In the genomic region with DNA sequence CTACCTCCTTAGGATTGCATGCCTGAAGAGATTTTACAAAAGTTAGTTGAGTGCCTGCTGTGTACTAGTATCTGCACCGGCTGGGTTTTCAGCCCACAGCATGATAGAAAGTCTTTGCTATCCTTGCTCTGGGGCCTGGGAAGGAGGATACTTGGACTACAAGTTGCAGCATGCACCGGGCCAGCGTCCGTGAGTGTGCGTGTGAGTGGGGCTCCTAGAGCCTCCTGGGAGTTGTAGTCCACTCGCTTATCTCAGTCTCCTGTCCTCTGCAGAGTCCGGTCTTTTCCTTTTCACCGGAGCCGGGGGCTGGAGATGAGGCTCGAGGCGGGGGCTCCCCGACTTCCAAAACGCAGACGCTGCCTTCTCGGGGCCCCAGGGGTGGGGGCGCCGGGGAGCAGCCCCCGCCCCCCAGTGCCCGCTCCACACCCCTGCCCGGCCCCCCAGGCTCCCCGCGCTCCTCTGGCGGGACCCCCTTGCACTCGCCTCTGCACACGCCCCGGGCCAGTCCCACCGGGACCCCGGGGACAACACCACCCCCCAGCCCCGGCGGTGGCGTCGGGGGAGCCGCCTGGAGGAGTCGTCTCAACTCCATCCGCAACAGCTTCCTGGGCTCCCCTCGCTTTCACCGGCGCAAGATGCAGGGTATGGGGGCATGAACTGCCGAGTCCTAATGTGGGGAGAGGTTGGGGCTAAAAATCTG, we compare ENCODE assay signal across 8 cellular contexts. TPM values are rescaled to one million over a fixed set of nuclear protein-coding genes. Genes with fewer than 3 reads are reported as not detected.
DNase-seq lines count a peak whose midpoint lies in the region; ATAC-seq and TF ChIP-seq lines count a peak whose summit lies in the region.

No MANE protein-coding gene starts in this region.

- DNase-seq in NCI-H1105 treated with DMSO at 0.1 percent for 48 hours (lab: John Stamatoyannopoulos, UW) = peak; percentile 4
- DNase-seq in NCI-H1105 (lab: John Stamatoyannopoulos, UW) = no peak
- peak; percentile 16 for DNase-seq in HCEC 1CT
- DNase-seq in left kidney (ENCODE audit: low read depth, low spot score) = peak; percentile 72
- DNase-seq in type B pancreatic cell (ENCODE audit: extremely low spot score, unreplicated experiment) = no peak
- no peak for DNase-seq in inferior parietal cortex (ENCODE audit: extremely low spot score)

- H3K4me3 Mint-ChIP-seq in type B pancreatic cell = no peak overlapping the region

- ATAC-seq in SK-N-SH treated with all-trans-retinoic acid at 6 μM for 48 hours (peak; percentile 61), GM19395 (IDR thresholded peaks at IDR 0.05; ENCODE audit: unreplicated experiment) (no peak)

- no peaks in the 10 kb centered on the region for H3K27me3 Mint-ChIP-seq in type B pancreatic cell

- TF ChIP-seq CTCF in type B pancreatic cell (conservative IDR thresholded peaks at IDR 0.05) = no peak

- H3K9me3 Mint-ChIP-seq in type B pancreatic cell = no peaks in the 10 kb centered on the region

- H3K4me1 Mint-ChIP-seq in type B pancreatic cell (ENCODE audit: unreplicated experiment) = peaks cover 5% of the 10 kb centered on the region

- peaks cover 8% of the 10 kb centered on the region for H3K36me3 Mint-ChIP-seq in type B pancreatic cell

- H3K27ac Mint-ChIP-seq in type B pancreatic cell = no peak overlapping the region

TF ChIP-seq in SK-N-SH treated with all-trans-retinoic acid at 6 μM for 48 hours, 23 proteins besides CTCF, POLR2A, EP300 and RAD21:
- TF ChIP-seq SNAI2 (CRISPR knock-in tag; IDR thresholded peaks at IDR 0.05) (no peak), RARB (CRISPR knock-in tag; IDR thresholded peaks at IDR 0.05) (no peak), ESRRG (CRISPR knock-in tag; IDR thresholded peaks at IDR 0.05) (no peak), ZC3H10 (CRISPR knock-in tag; IDR thresholded peaks at IDR 0.05) (no peak), ZFP30 (CRISPR knock-in tag; IDR thresholded peaks at IDR 0.05) (no peak), CSDC2 (CRISPR knock-in tag; IDR thresholded peaks at IDR 0.05) (no peak), ZNF8 (CRISPR knock-in tag; IDR thresholded peaks at IDR 0.05) (no peak), TOX (CRISPR knock-in tag; IDR thresholded peaks at IDR 0.05; ENCODE audit: borderline replicate concordance) (no peak), GLIS3 (CRISPR knock-in tag; IDR thresholded peaks at IDR 0.05) (no peak), ZNF70 (CRISPR knock-in tag; IDR thresholded peaks at IDR 0.05) (no peak), ZFP3 (CRISPR knock-in tag; IDR thresholded peaks at IDR 0.05) (no peak)
- TF ChIP-seq, protein P1, sequence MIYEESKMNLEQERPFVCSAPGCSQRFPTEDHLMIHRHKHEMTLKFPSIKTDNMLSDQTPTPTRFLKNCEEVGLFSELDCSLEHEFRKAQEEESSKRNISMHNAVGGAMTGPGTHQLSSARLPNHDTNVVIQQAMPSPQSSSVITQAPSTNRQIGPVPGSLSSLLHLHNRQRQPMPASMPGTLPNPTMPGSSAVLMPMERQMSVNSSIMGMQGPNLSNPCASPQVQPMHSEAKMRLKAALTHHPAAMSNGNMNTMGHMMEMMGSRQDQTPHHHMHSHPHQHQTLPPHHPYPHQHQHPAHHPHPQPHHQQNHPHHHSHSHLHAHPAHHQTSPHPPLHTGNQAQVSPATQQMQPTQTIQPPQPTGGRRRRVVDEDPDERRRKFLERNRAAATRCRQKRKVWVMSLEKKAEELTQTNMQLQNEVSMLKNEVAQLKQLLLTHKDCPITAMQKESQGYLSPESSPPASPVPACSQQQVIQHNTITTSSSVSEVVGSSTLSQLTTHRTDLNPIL (CRISPR knock-in tag; IDR thresholded peaks at IDR 0.05; ENCODE audit: low read depth) = no peak
- TF ChIP-seq, protein P2, sequence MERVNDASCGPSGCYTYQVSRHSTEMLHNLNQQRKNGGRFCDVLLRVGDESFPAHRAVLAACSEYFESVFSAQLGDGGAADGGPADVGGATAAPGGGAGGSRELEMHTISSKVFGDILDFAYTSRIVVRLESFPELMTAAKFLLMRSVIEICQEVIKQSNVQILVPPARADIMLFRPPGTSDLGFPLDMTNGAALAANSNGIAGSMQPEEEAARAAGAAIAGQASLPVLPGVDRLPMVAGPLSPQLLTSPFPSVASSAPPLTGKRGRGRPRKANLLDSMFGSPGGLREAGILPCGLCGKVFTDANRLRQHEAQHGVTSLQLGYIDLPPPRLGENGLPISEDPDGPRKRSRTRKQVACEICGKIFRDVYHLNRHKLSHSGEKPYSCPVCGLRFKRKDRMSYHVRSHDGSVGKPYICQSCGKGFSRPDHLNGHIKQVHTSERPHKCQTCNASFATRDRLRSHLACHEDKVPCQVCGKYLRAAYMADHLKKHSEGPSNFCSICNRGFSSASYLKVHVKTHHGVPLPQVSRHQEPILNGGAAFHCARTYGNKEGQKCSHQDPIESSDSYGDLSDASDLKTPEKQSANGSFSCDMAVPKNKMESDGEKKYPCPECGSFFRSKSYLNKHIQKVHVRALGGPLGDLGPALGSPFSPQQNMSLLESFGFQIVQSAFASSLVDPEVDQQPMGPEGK (CRISPR knock-in tag; IDR thresholded peaks at IDR 0.05; ENCODE audit: borderline replicate concordance) = no peak
- TF ChIP-seq, protein P3, sequence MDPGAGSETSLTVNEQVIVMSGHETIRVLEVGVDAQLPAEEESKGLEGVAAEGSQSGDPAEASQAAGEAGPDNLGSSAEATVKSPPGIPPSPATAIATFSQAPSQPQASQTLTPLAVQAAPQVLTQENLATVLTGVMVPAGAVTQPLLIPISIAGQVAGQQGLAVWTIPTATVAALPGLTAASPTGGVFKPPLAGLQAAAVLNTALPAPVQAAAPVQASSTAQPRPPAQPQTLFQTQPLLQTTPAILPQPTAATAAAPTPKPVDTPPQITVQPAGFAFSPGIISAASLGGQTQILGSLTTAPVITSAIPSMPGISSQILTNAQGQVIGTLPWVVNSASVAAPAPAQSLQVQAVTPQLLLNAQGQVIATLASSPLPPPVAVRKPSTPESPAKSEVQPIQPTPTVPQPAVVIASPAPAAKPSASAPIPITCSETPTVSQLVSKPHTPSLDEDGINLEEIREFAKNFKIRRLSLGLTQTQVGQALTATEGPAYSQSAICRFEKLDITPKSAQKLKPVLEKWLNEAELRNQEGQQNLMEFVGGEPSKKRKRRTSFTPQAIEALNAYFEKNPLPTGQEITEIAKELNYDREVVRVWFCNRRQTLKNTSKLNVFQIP (CRISPR knock-in tag; IDR thresholded peaks at IDR 0.05; ENCODE audit: borderline replicate concordance, low read depth) = no peak

RNA-seq across cellular contexts. Expression of a gene that starts 20.6 kb away (rescaled TPM):
- 9.8 and 32.3 TPM in 2 replicates for total RNA-seq in type B pancreatic cell (ENCODE audit: low replicate concordance)

RNA-seq across cellular contexts. Expression of a gene that starts 20.7 kb away (rescaled TPM):
- total RNA-seq in type B pancreatic cell (ENCODE audit: low replicate concordance) = 1.2 and 1.6 TPM in 2 replicates

RNA-seq across cellular contexts. Expression of a gene that starts 24.5 kb away (rescaled TPM):
- 37.8 and 50.7 TPM in 2 replicates for total RNA-seq in type B pancreatic cell (ENCODE audit: low replicate concordance)

RNA-seq across cellular contexts. Expression of a gene that starts 35.2 kb away (rescaled TPM):
- 26.9 and 32.9 TPM in 2 replicates for total RNA-seq in type B pancreatic cell (ENCODE audit: low replicate concordance)

RNA-seq across cellular contexts. Expression of a gene that starts 45.6 kb away (rescaled TPM):
- 71.5 and 72.3 TPM in 2 replicates for total RNA-seq in type B pancreatic cell (ENCODE audit: low replicate concordance)

Comparison
In these comparisons a context has a peak if more than half of its experiments do, and no peak if none do; other contexts are left out.
1. DNase-seq: peak in NCI-H1105 treated with DMSO at 0.1 percent for 48 hours (single experiment), HCEC 1CT (single experiment) and left kidney (single experiment); none in NCI-H1105 (single experiment), type B pancreatic cell (single experiment) and inferior parietal cortex (single experiment).